26 cellular contexts compared by ENCODE assay signal in genomic region chr4:151948351-151949016, GRCh38.
DNase-seq lines count a peak whose midpoint lies in the region; ATAC-seq and TF ChIP-seq lines count a peak whose summit lies in the region.
"Had no signal": no experiment of that assay in that cellular context is flagged by ENCODE, and none has a peak within 500 bp of the region (broad histone marks: within the 10 kb centered on the region; RNA-seq: fewer than 3 reads in every experiment).

No MANE protein-coding gene starts in this region.

- H4K20me1 ChIP-seq in osteoblast (ENCODE audit: insufficient read depth, low read length): no peaks in the 10 kb centered on the region

- WGBS in prostate gland: 86% methylated on average over 1 of the region's 1 CpG

- TF ChIP-seq CTCF in epithelial cell of esophagus (IDR thresholded peaks at IDR 0.05; ENCODE audit: insufficient read depth, low read depth, low read length, missing control alignments) (no peak), osteoblast (IDR thresholded peaks at IDR 0.05; ENCODE audit: extremely low read depth, low read depth, low read length) (no peak), prostate gland (IDR thresholded peaks at IDR 0.05) (no peak), progenitor cell of endocrine pancreas (IDR thresholded peaks at IDR 0.05; ENCODE audit: unreplicated experiment) (no peak)

- H3K4me1 ChIP-seq in osteoblast (ENCODE audit: insufficient read depth, low read length): peaks cover 3% of the 10 kb centered on the region
- H3K4me1 ChIP-seq in prostate gland (replicated peaks): no peaks in the 10 kb centered on the region
- H3K4me1 ChIP-seq: Caco-2, gastroesophageal sphincter, right atrium auricular region, thyroid gland had no signal

- H2AFZ ChIP-seq in osteoblast (ENCODE audit: low read length): no peak overlapping the region

- ATAC-seq in left ventricle myocardium superior: no peak
- ATAC-seq: activated CD4-positive, CD25-positive, alpha-beta regulatory T cell treated with anti-CD3 and anti-CD28 coated beads, Interleukin-2, amount 50 U/mL, for 24 hours; gastroesophageal sphincter; natural killer cell had no signal

- intact Hi-C loops in prostate gland (cut with DNase I) (no loop called here), left ventricle myocardium superior (cut with micrococcal nuclease) (no loop called here)

- peaks cover 2% of the 10 kb centered on the region for H3K36me3 Mint-ChIP-seq in progenitor cell of endocrine pancreas (ENCODE audit: insufficient read depth)
- H3K36me3 Mint-ChIP-seq: IgD-negative memory B cell, natural killer cell had no signal

- TF ChIP-seq POLR2A in prostate gland (IDR thresholded peaks at IDR 0.05): no peak

- H3K27ac Mint-ChIP-seq in progenitor cell of endocrine pancreas: no peak overlapping the region
- H3K27ac Mint-ChIP-seq: activated CD4-positive, alpha-beta memory T cell treated with anti-CD3 and anti-CD28 coated beads, Interleukin-2, amount 10 ng/mL, durations not matched to agents 7 days and 5 days; activated naive CD8-positive, alpha-beta T cell; B cell; IgD-negative memory B cell; natural killer cell had no signal

- H3K27ac ChIP-seq in osteoblast (ENCODE audit: low read depth, low read length): peak overlapping the region; percentile 63
- H3K27ac ChIP-seq in prostate gland: no peak overlapping the region
- H3K27ac ChIP-seq: dorsolateral prefrontal cortex, gastroesophageal sphincter, right atrium auricular region, thyroid gland had no signal

- H3K27me3 ChIP-seq in osteoblast (ENCODE audit: insufficient read depth, low read length) (no peaks in the 10 kb centered on the region), prostate gland (replicated peaks; ENCODE audit: insufficient read depth) (no peaks in the 10 kb centered on the region)
- H3K27me3 ChIP-seq: dorsolateral prefrontal cortex, gastroesophageal sphincter, right atrium auricular region, thyroid gland had no signal

- H3K4me2 ChIP-seq in osteoblast (ENCODE audit: insufficient read depth, low read length): no peak overlapping the region

- H3K9me3 ChIP-seq in osteoblast (ENCODE audit: low read depth, low read length): peaks cover 7% of the 10 kb centered on the region
- H3K9me3 ChIP-seq in prostate gland: no peaks in the 10 kb centered on the region
- H3K9me3 ChIP-seq: thyroid gland had no signal

- H3K9me3 Mint-ChIP-seq in progenitor cell of endocrine pancreas (ENCODE audit: low read depth): peaks cover 31% of the 10 kb centered on the region

- H3K79me2 ChIP-seq in osteoblast (ENCODE audit: insufficient read depth, low read length): no peaks in the 10 kb centered on the region

- no peaks in the 10 kb centered on the region for H3K4me1 Mint-ChIP-seq in progenitor cell of endocrine pancreas (ENCODE audit: low read depth)
- H3K4me1 Mint-ChIP-seq: activated CD4-positive, alpha-beta memory T cell treated with anti-CD3 and anti-CD28 coated beads, Interleukin-2, amount 10 ng/mL, durations not matched to agents 7 days and 5 days; B cell; IgD-negative memory B cell; natural killer cell had no signal

- H3K4me3 ChIP-seq in epithelial cell of esophagus (ENCODE audit: low read length): no peak overlapping the region
- H3K4me3 ChIP-seq in osteoblast (ENCODE audit: insufficient read depth, low read length): no peak overlapping the region
- no peak overlapping the region for H3K4me3 ChIP-seq in prostate gland
- H3K4me3 ChIP-seq: dorsolateral prefrontal cortex, gastroesophageal sphincter, right atrium auricular region, thyroid gland had no signal

- DNase-seq in EH (ENCODE audit: low read depth) (peak; percentile 69), M059J (ENCODE audit: low read depth) (peak; percentile 73), epithelial cell of esophagus (ENCODE audit: low read depth) (peak; percentile 86), osteoblast (ENCODE audit: insufficient read length, low spot score, missing footprints) (peak; percentile 57), prostate gland (ENCODE audit: low spot score) (no peak), NCI-H1092 (lab: John Stamatoyannopoulos, UW) (no peak), left ventricle myocardium superior (no peak), progenitor cell of endocrine pancreas (ENCODE audit: low spot score, unreplicated experiment) (no peak)
- DNase-seq: activated CD4-positive, alpha-beta memory T cell treated with anti-CD3 and anti-CD28 coated beads, Interleukin-2, amount 10 ng/mL, durations not matched to agents 7 days and 5 days; Caco-2; cerebellar nuclear complex; DMS79 treated with DMSO at 0.1 percent for 48 hours; dorsolateral prefrontal cortex; H7; hypothalamus; natural killer cell; NCI-H2081; NCI-H446 treated with DMSO at 0.1 percent for 48 hours; stimulated activated naive CD4-positive, alpha-beta T cell treated with Interleukin-2 at 50 U/mL for 16 hours; thyroid gland had no signal

- H3K27me3 Mint-ChIP-seq in progenitor cell of endocrine pancreas: peaks cover 8% of the 10 kb centered on the region
- H3K27me3 Mint-ChIP-seq: activated CD4-positive, alpha-beta memory T cell treated with anti-CD3 and anti-CD28 coated beads, Interleukin-2, amount 10 ng/mL, durations not matched to agents 7 days and 5 days; activated naive CD8-positive, alpha-beta T cell had no signal

- H3K4me3 Mint-ChIP-seq in progenitor cell of endocrine pancreas (ENCODE audit: low read depth): no peak overlapping the region
- H3K4me3 Mint-ChIP-seq: activated CD4-positive, alpha-beta memory T cell treated with anti-CD3 and anti-CD28 coated beads, Interleukin-2, amount 10 ng/mL, durations not matched to agents 7 days and 5 days; activated naive CD8-positive, alpha-beta T cell; B cell; natural killer cell had no signal

- H3K36me3 ChIP-seq in osteoblast (ENCODE audit: insufficient read depth, low read length) (no peaks in the 10 kb centered on the region), prostate gland (no peaks in the 10 kb centered on the region)
- H3K36me3 ChIP-seq: gastroesophageal sphincter, right atrium auricular region, thyroid gland had no signal

Comparison
In these comparisons a context has a peak if more than half of its experiments do, and no peak if none do; other contexts are left out.
1. DNase-seq: peak in EH (single experiment), M059J (single experiment), epithelial cell of esophagus (single experiment) and osteoblast (single experiment); none in prostate gland (single experiment), NCI-H1092 (single experiment), left ventricle myocardium superior (single experiment) and progenitor cell of endocrine pancreas (single experiment).